Comparison of ENCODE assay signal across 11 cellular contexts in the genomic region with DNA sequence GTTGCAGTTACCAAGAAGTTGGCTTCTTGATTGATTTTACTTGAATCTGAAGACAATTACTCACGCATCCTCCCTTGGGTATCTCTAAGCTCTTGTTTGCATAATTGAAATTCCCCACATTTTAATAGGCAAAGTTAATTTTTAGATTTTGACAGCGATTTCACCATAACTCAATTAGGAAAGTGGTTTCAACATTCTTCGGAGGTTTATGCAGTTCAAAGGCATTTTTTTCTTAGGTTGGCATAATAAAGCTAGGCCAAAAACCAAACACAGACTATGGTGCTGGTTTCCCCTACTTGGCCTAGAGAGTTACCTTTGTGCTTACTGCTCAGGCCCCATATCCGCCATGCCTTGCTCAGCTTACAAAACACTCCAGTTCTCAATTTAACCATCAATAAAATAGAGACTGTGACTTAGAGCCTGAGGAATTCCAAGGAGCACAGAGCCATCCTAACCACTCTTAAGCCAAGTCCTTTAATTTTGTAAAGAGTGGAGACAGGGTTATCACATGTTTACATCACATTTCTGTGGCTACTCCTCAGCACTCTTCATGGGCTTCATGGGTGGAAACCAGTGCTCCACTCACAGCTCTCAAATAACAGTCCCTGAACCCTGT. TPM values are rescaled to one million over a fixed set of nuclear protein-coding genes. Genes with fewer than 3 reads are reported as not detected.
A peak's percentile ranks its signal among the peaks of the same experiment; 100 is the strongest.
DNase-seq lines count a peak whose midpoint lies in the region; ATAC-seq and TF ChIP-seq lines count a peak whose summit lies in the region.
"Had no signal": no experiment of that assay in that cellular context is flagged by ENCODE, and none has a peak within 500 bp of the region (broad histone marks: within the 10 kb centered on the region; RNA-seq: fewer than 3 reads in every experiment).

No MANE protein-coding gene starts in this region.

- DNase-seq in GM04503 (ENCODE audit: low read depth) (peak; percentile 97), brain microvascular endothelial cell (peak; percentile 54), left lung (no peak), SIG-M5 (lab: John Stamatoyannopoulos, UW) (no peak), NCI-H2196 treated with DMSO at 0.1 percent for 48 hours (lab: John Stamatoyannopoulos, UW; ENCODE audit: unreplicated experiment) (no peak)
- DNase-seq: amygdala, erythroblast, NCI-H748 treated with DMSO at 0.1 percent for 48 hours had no signal

- H3K9ac ChIP-seq in subcutaneous abdominal adipose tissue (ENCODE audit: low read length in 5 of 5), result peak overlapping the region; percentile 65 to 91 (median 72)

- H3K4me3 ChIP-seq in brain microvascular endothelial cell (ENCODE audit: low read depth, low read length) (no peak overlapping the region), left lung (no peak overlapping the region), subcutaneous abdominal adipose tissue (ENCODE audit: low read depth in 1 of 5, low read length in 5 of 5) (peak overlapping the region in 1 of 5 donors; percentile 26)

- ATAC-seq in left lung, result peak; percentile 42
- ATAC-seq in GM18870 (IDR thresholded peaks at IDR 0.05; ENCODE audit: unreplicated experiment), result no peak
- ATAC-seq in HG03521 (IDR thresholded peaks at IDR 0.05; ENCODE audit: unreplicated experiment), result no peak

- H3K36me3 ChIP-seq in brain microvascular endothelial cell (replicated peaks) (no peaks in the 10 kb centered on the region), left lung (no peaks in the 10 kb centered on the region), subcutaneous abdominal adipose tissue (ENCODE audit: control insufficient read depth in 5 of 5, insufficient read depth in 5 of 5, low read length in 5 of 5) (no peaks in the 10 kb centered on the region)

- H3K27me3 ChIP-seq in brain microvascular endothelial cell (replicated peaks) (no peaks in the 10 kb centered on the region), left lung (no peaks in the 10 kb centered on the region), subcutaneous abdominal adipose tissue (ENCODE audit: control insufficient read depth in 5 of 5, insufficient read depth in 4 of 5, low read length in 5 of 5) (no peaks in the 10 kb centered on the region)

- intact Hi-C loops in left lung (cut with DNase I), result no loop called here

- H3K4me1 ChIP-seq in left lung (peaks cover 14 to 23% of the 10 kb centered on the region in 2 donors), subcutaneous abdominal adipose tissue (ENCODE audit: control insufficient read depth in 5 of 5, insufficient read depth in 5 of 5, low read length in 5 of 5) (peaks cover 14 to 91% (median 88%) of the 10 kb centered on the region in 5 donors)

- TF ChIP-seq CTCF in brain microvascular endothelial cell (IDR thresholded peaks at IDR 0.05; ENCODE audit: low read depth, low read length, missing control alignments), result no peak
- no peak for TF ChIP-seq CTCF in left lung (IDR thresholded peaks at IDR 0.05)

- in situ Hi-C loops in brain microvascular endothelial cell (cut with HindIII; ENCODE audit: low pct_ligation_motif_present, low sequenced_read_pairs), result no loop called here

- H3K27ac ChIP-seq in brain microvascular endothelial cell, result peak overlapping the region; percentile 74
- peak overlapping the region; percentile 7 to 59 for H3K27ac ChIP-seq in left lung
- peak overlapping the region; percentile 91 for H3K27ac ChIP-seq in subcutaneous abdominal adipose tissue (ENCODE audit: low read depth, low read length)

- no peaks in the 10 kb centered on the region for H3K9me3 ChIP-seq in left lung
- no peaks in the 10 kb centered on the region for H3K9me3 ChIP-seq in subcutaneous abdominal adipose tissue (ENCODE audit: control insufficient read depth in 5 of 5, low read length in 5 of 5)

RNA-seq across cellular contexts. Expression of a gene that starts 32.1 kb away (rescaled TPM):
- 100 to 1,000 TPM in 1 of 2 donors, 10 to 100 TPM in 1; 87.5 to 152 TPM for total RNA-seq in left lung

Comparison
In these comparisons a context has a peak if more than half of its experiments do, and no peak if none do; other contexts are left out.
1. DNase-seq: peak in GM04503 (single experiment) and brain microvascular endothelial cell (single experiment); none in left lung (0 of 2), SIG-M5 (single experiment) and NCI-H2196 treated with DMSO at 0.1 percent for 48 hours (single experiment).
2. H3K27ac ChIP-seq: peak in every context shown above with its lines; median percentile 91 in subcutaneous abdominal adipose tissue; 74 in brain microvascular endothelial cell; 33 in left lung.